8 cellular contexts compared by ENCODE assay signal in the genomic region with DNA sequence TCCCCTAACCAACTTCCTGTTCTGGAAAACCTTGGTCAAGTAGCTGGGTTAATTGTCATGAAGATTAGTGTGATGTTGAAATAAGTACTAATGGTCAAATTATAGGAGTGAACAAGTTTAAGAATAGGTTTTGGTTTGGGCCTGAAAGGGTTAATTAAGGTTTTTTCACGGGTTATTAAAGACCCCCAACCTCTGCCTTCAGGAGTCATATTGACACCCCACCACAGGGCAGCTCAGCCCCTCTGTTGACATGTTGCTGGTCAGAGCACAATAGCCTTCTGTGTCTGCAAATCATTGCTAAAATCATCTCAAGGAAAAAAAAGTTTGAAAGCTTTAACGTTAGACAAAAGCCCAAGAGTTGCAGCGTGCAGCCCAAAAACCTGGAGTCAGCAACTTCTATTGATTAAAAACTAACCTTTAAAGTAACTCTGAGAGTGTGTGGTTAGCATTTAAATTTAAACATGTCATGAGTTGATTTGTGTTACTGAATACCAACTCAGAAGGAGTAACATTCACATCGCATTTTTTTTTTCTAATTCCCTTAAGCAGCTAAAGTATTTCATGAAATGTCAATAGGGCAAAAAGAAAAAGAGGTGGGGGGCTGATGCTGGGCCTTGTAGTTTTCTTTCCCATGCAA.
DNase-seq lines count a peak whose midpoint lies in the region; ATAC-seq, FAIRE-seq and TF ChIP-seq lines count a peak whose summit lies in the region.

No MANE protein-coding gene starts in this region.

- H3K9me2 ChIP-seq in Loucy (replicated peaks; ENCODE audit: low read depth, low read length), result no peaks in the 10 kb centered on the region

- H3K9ac ChIP-seq in Loucy (ENCODE audit: low read depth, low read length, poor library complexity, severe bottlenecking) (no peak overlapping the region), kidney (ENCODE audit: low read length in 2 of 2) (no peak overlapping the region), stomach smooth muscle (ENCODE audit: low read length in 2 of 2) (peak overlapping the region in 1 of 2 donors; percentile 6)

- no peak for TF ChIP-seq POLR2A in body of pancreas (IDR thresholded peaks at IDR 0.05)

- no peaks in the 10 kb centered on the region for H3F3A ChIP-seq in Loucy (ENCODE audit: low read depth)

- in situ Hi-C loops in GM13976 (cut with MboI; ENCODE audit: low sequenced_read_pairs, unreplicated experiment), result no loop called here

- no peak overlapping the region for H3K27ac Mint-ChIP-seq in stimulated activated memory B cell treated with anti-CD40 and anti-IgM and Interleukin-4, amounts not matched to agents 10 μg/mL and 1 μg/mL and 100 μg/mL, for 72 hours
- H3K27ac Mint-ChIP-seq in activated naive CD4-positive, alpha-beta T cell treated with anti-CD3 and anti-CD28 coated beads, Interleukin-2, amount 50 U/mL, for 72 hours, result no peak overlapping the region

- H3K36me3 ChIP-seq in Loucy (ENCODE audit: insufficient read depth, low read length), result no peaks in the 10 kb centered on the region
- no peaks in the 10 kb centered on the region for H3K36me3 ChIP-seq in body of pancreas (replicated peaks in 1 of 2; ENCODE audit: insufficient read depth in 1 of 2, low read depth in 2 of 2)
- peaks cover 0 to 2% of the 10 kb centered on the region in 2 donors for H3K36me3 ChIP-seq in kidney (ENCODE audit: control insufficient read depth in 1 of 2, insufficient read depth in 2 of 2, low read length in 2 of 2)
- peaks cover 4 to 8% of the 10 kb centered on the region in 2 donors for H3K36me3 ChIP-seq in stomach smooth muscle (ENCODE audit: control insufficient read depth in 2 of 2, insufficient read depth in 2 of 2, low read length in 2 of 2)

- no peaks in the 10 kb centered on the region for H3K79me2 ChIP-seq in Loucy (ENCODE audit: insufficient read depth, low read length)

- no peak overlapping the region for H3K4me3 Mint-ChIP-seq in stimulated activated memory B cell treated with anti-CD40 and anti-IgM and Interleukin-4, amounts not matched to agents 10 μg/mL and 1 μg/mL and 100 μg/mL, for 72 hours

- ATAC-seq in body of pancreas (no peak), GM18861 (IDR thresholded peaks at IDR 0.05; ENCODE audit: unreplicated experiment) (no peak)
- ATAC-seq in stimulated activated memory B cell treated with anti-CD40 and anti-IgM and Interleukin-4, amounts not matched to agents 10 μg/mL and 1 μg/mL and 100 μg/mL, for 72 hours, result no peak
- no peak for ATAC-seq in activated naive CD4-positive, alpha-beta T cell treated with anti-CD3 and anti-CD28 coated beads, Interleukin-2, amount 50 U/mL, for 72 hours

- H3K27ac ChIP-seq in body of pancreas, result peak overlapping the region in 3 of 4 donors; percentile 9 to 54 (median 54)
- H3K27ac ChIP-seq in kidney (ENCODE audit: low read depth in 2 of 2, low read length in 2 of 2), result peak overlapping the region; percentile 22 to 23
- peak overlapping the region; percentile 53 for H3K27ac ChIP-seq in stomach smooth muscle (ENCODE audit: low read length)

- H4K20me1 ChIP-seq in Loucy (ENCODE audit: insufficient read depth, low read length, poor library complexity, severe bottlenecking), result no peaks in the 10 kb centered on the region

- H3K9me3 ChIP-seq in Loucy (ENCODE audit: insufficient read depth, low read depth, low read length) (no peaks in the 10 kb centered on the region), body of pancreas (no peaks in the 10 kb centered on the region), kidney (ENCODE audit: control insufficient read depth in 1 of 2, low read length in 2 of 2) (no peaks in the 10 kb centered on the region), stomach smooth muscle (ENCODE audit: control insufficient read depth in 2 of 2, low read length in 2 of 2) (no peaks in the 10 kb centered on the region)

- H3K27me3 ChIP-seq in Loucy (ENCODE audit: insufficient read depth, low read length, poor library complexity, severe bottlenecking) (no peaks in the 10 kb centered on the region), body of pancreas (no peaks in the 10 kb centered on the region), stomach smooth muscle (ENCODE audit: control insufficient read depth in 1 of 2, insufficient read depth in 2 of 2, low read length in 2 of 2) (no peaks in the 10 kb centered on the region)

- WGBS in body of pancreas, 2 donors, result 5 to 12% methylated on average over 4 of the region's 4 CpGs

- no peak for TF ChIP-seq CTCF in Loucy (conservative IDR thresholded peaks at IDR 0.05; ENCODE audit: low read length)
- no peak for TF ChIP-seq CTCF in body of pancreas (IDR thresholded peaks at IDR 0.05)
- no peak for TF ChIP-seq CTCF in kidney (IDR thresholded peaks at IDR 0.05; ENCODE audit: borderline replicate concordance, extremely low read depth, insufficient read depth)
- no peak for TF ChIP-seq CTCF in GM13976 (IDR thresholded peaks at IDR 0.05; ENCODE audit: borderline replicate concordance, control extremely low read depth, extremely low read depth, insufficient read depth, missing control alignments)

- peaks cover 12% of the 10 kb centered on the region for H3K4me1 Mint-ChIP-seq in stimulated activated memory B cell treated with anti-CD40 and anti-IgM and Interleukin-4, amounts not matched to agents 10 μg/mL and 1 μg/mL and 100 μg/mL, for 72 hours

- peaks cover 11% of the 10 kb centered on the region for H3K27me3 Mint-ChIP-seq in stimulated activated memory B cell treated with anti-CD40 and anti-IgM and Interleukin-4, amounts not matched to agents 10 μg/mL and 1 μg/mL and 100 μg/mL, for 72 hours

- no peak overlapping the region for H2AFZ ChIP-seq in Loucy (ENCODE audit: low read length)

- no peak for FAIRE-seq in kidney (lab: Jason Lieb, UNC)

- intact Hi-C loops in body of pancreas (cut with DNase I) (loop anchor here (10.0 kb wide), 1 partner anchor 408 kb away; no protein-coding TSS in a partner anchor), kidney (cut with DNase I) (loop anchor here (10.0 kb wide), 1 partner anchor 478 kb away; no protein-coding TSS in a partner anchor)

- peaks cover 33% of the 10 kb centered on the region for H3K4me1 ChIP-seq in Loucy (ENCODE audit: insufficient read depth, low read length, poor library complexity, severe bottlenecking)
- peaks cover 21% of the 10 kb centered on the region for H3K4me1 ChIP-seq in body of pancreas
- peaks cover 30 to 50% of the 10 kb centered on the region in 2 donors for H3K4me1 ChIP-seq in kidney (ENCODE audit: control insufficient read depth in 1 of 2, insufficient read depth in 1 of 2, low read depth in 1 of 2, low read length in 2 of 2)
- H3K4me1 ChIP-seq in stomach smooth muscle (ENCODE audit: control insufficient read depth, insufficient read depth, low read length), result peaks cover 40% of the 10 kb centered on the region

- H3K4me3 ChIP-seq in Loucy (ENCODE audit: low read length, poor library complexity, severe bottlenecking) (no peak overlapping the region), body of pancreas (no peak overlapping the region), kidney (ENCODE audit: low read length in 2 of 2) (no peak overlapping the region), stomach smooth muscle (ENCODE audit: low read length in 2 of 2) (no peak overlapping the region)

- H3K4me2 ChIP-seq in Loucy (ENCODE audit: low read depth, low read length, poor library complexity, severe bottlenecking), result peak overlapping the region; percentile 45

- no peak for DNase-seq in body of pancreas
- no peak for DNase-seq in kidney
- no peak for DNase-seq in GM13976 (ENCODE audit: low spot score)
- DNase-seq in activated naive CD4-positive, alpha-beta T cell treated with anti-CD3 and anti-CD28 coated beads, Interleukin-2, amount 50 U/mL, for 72 hours (ENCODE audit: low spot score in 2 of 2), result no peak

- no peaks in the 10 kb centered on the region for H3K36me3 Mint-ChIP-seq in stimulated activated memory B cell treated with anti-CD40 and anti-IgM and Interleukin-4, amounts not matched to agents 10 μg/mL and 1 μg/mL and 100 μg/mL, for 72 hours
- no peaks in the 10 kb centered on the region for H3K36me3 Mint-ChIP-seq in activated naive CD4-positive, alpha-beta T cell treated with anti-CD3 and anti-CD28 coated beads, Interleukin-2, amount 50 U/mL, for 72 hours

- H3K9me3 Mint-ChIP-seq in stimulated activated memory B cell treated with anti-CD40 and anti-IgM and Interleukin-4, amounts not matched to agents 10 μg/mL and 1 μg/mL and 100 μg/mL, for 72 hours, result no peaks in the 10 kb centered on the region
- no peaks in the 10 kb centered on the region for H3K9me3 Mint-ChIP-seq in activated naive CD4-positive, alpha-beta T cell treated with anti-CD3 and anti-CD28 coated beads, Interleukin-2, amount 50 U/mL, for 72 hours
